8 cellular contexts compared by ENCODE assay signal in genomic region chr4:173171098-173171497, GRCh38. TPM values are rescaled to one million over a fixed set of nuclear protein-coding genes. Genes with fewer than 3 reads are reported as not detected.
A peak's percentile ranks its signal among the peaks of the same experiment; 100 is the strongest.
DNase-seq lines count a peak whose midpoint lies in the region; ATAC-seq and TF ChIP-seq lines count a peak whose summit lies in the region.

No MANE protein-coding gene starts in this region.

- no peaks in the 10 kb centered on the region for H3K9me3 ChIP-seq in MM.1S (replicated peaks; ENCODE audit: insufficient read depth, low read length)
- no peaks in the 10 kb centered on the region for H3K9me3 ChIP-seq in neuron (ENCODE audit: low read length)
- no peaks in the 10 kb centered on the region for H3K9me3 ChIP-seq in right cardiac atrium (ENCODE audit: control insufficient read depth, low read length)

- intact Hi-C loops in right cardiac atrium (cut with DNase I): no loop called here

- H3K9me2 ChIP-seq in MM.1S (replicated peaks; ENCODE audit: insufficient read depth, low read length): no peaks in the 10 kb centered on the region

- peaks cover 62% of the 10 kb centered on the region for H3K79me2 ChIP-seq in MM.1S (ENCODE audit: low read length)

- H3K4me3 ChIP-seq in MM.1S (ENCODE audit: low read length) (no peak overlapping the region), astrocyte of the spinal cord (ENCODE audit: low read depth, low read length) (no peak overlapping the region), neuron (ENCODE audit: low read length) (peak overlapping the region; percentile 64), right cardiac atrium (ENCODE audit: low read length) (no peak overlapping the region)

- H3K4me2 ChIP-seq in MM.1S (ENCODE audit: low read depth, low read length): peak overlapping the region; percentile 94; the same call in 1 of the 2 replicates

- in situ Hi-C loops in astrocyte of the spinal cord (cut with HindIII; ENCODE audit: low sequenced_read_pairs): no loop called here

- H2AFZ ChIP-seq in MM.1S (ENCODE audit: low read length) (no peak overlapping the region), neuron (ENCODE audit: low read depth, low read length) (no peak overlapping the region)

- WGBS in right cardiac atrium: 40% methylated on average over 2 of the region's 2 CpGs

- no peaks in the 10 kb centered on the region for H3K27me3 ChIP-seq in MM.1S (replicated peaks; ENCODE audit: insufficient read depth, low read length)
- H3K27me3 ChIP-seq in neuron (ENCODE audit: insufficient read depth, low read length): no peaks in the 10 kb centered on the region
- H3K27me3 ChIP-seq in right cardiac atrium (ENCODE audit: control insufficient read depth, insufficient read depth): no peaks in the 10 kb centered on the region

- no peak overlapping the region for H3K27ac ChIP-seq in MM.1S (ENCODE audit: low read length)
- no peak overlapping the region for H3K27ac ChIP-seq in right cardiac atrium (ENCODE audit: low read length)

- ATAC-seq in HG02840 (IDR thresholded peaks at IDR 0.05; ENCODE audit: low FRiP score, unreplicated experiment) (no peak), right cardiac atrium (no peak)

- no peaks in the 10 kb centered on the region for H4K20me1 ChIP-seq in MM.1S (ENCODE audit: insufficient read depth, low read length)

- TF ChIP-seq CTCF in MM.1S (IDR thresholded peaks at IDR 0.05; ENCODE audit: low read length) (no peak; the same call in 1 of the 2 replicates), astrocyte of the spinal cord (IDR thresholded peaks at IDR 0.05; ENCODE audit: low read depth, low read length) (peak; percentile 30)

- DNase-seq in NOMO-1 treated with DMSO at 0.1 percent for 48 hours (lab: John Stamatoyannopoulos, UW; ENCODE audit: unreplicated experiment) (peak; percentile 34), NOMO-1 treated with dmso at 0.1 percent for 144 hours (lab: John Stamatoyannopoulos, UW; ENCODE audit: unreplicated experiment) (no peak), MM.1S (no peak), astrocyte of the spinal cord (ENCODE audit: low read depth, low spot score) (peak; percentile 44), NCI-H446 treated with DMSO at 0.1 percent for 48 hours (lab: John Stamatoyannopoulos, UW) (no peak), right cardiac atrium (no peak)

- H3K4me1 ChIP-seq in MM.1S (ENCODE audit: low read length): peaks cover 22% of the 10 kb centered on the region
- peaks cover 17% of the 10 kb centered on the region for H3K4me1 ChIP-seq in neuron (ENCODE audit: insufficient read depth, low read length)
- H3K4me1 ChIP-seq in right cardiac atrium (ENCODE audit: control insufficient read depth, insufficient read depth, low read length): no peaks in the 10 kb centered on the region

- H3K36me3 ChIP-seq in MM.1S (replicated peaks; ENCODE audit: insufficient read depth, low read length) (no peaks in the 10 kb centered on the region), neuron (ENCODE audit: insufficient read depth, low read length) (no peaks in the 10 kb centered on the region)

- no peak overlapping the region for H3K9ac ChIP-seq in MM.1S (ENCODE audit: low read length)

- H3F3A ChIP-seq in MM.1S (ENCODE audit: insufficient read depth, low read length): 0 out of 2 replicates have a peak, but pooled peaks cover 11% of the 10 kb centered on the region

RNA-seq across cellular contexts. Expression of gene GALNT7, which starts 2.5 kb away (rescaled TPM):
- 10 to 100 TPM in 1 of 4 donors, 1 to 10 TPM in 3; 7.0 to 11.0 (median 8.4) TPM for total RNA-seq in right cardiac atrium
- 3.6 TPM for polyA plus RNA-seq in right cardiac atrium

Comparison
In these comparisons a context has a peak if more than half of its experiments do, and no peak if none do; other contexts are left out.
1. DNase-seq: peak in NOMO-1 treated with DMSO at 0.1 percent for 48 hours (single experiment) and astrocyte of the spinal cord (single experiment); none in NOMO-1 treated with dmso at 0.1 percent for 144 hours (single experiment), MM.1S (single experiment), NCI-H446 treated with DMSO at 0.1 percent for 48 hours (single experiment) and right cardiac atrium (0 of 3).